Comparison of ENCODE assay signal across 31 cellular contexts in the genomic region with DNA sequence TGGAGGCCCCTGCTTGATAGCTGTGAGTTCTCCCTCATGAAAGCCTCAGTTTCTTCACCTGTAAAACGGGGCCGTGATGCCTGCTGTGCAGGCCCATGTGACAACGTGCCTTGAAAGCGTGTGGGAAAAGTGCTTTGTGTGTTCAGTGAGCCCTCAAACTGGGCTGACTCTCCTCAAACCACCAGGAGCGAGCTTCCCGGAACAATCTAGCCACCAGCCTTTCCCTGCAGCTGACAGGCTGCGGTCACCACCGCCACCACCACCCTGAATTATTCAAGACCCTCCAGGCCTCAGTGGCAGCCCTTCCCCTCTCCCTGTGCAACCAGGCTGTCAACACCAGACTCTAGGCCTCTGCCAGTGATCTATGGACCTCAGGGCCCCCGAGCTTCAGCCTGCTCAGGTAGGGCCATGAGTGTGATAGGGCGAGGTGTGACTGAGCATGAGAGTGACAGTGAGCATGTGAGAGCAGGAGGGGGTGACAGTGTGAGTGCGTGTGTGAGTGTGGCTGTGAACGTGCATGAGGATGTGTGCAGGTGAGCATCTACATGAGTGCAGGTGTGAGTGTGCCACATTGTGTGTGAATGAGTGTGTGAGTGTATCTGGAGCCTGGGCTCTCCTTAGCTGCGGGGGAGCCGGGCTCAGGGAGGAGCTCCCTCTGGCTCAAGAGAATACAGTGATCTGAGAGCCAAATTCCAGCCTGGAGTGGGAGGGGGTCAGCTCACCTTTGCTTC. TPM values are rescaled to one million over a fixed set of nuclear protein-coding genes. Genes with fewer than 3 reads are reported as not detected.
DNase-seq lines count a peak whose midpoint lies in the region; ATAC-seq, FAIRE-seq and TF ChIP-seq lines count a peak whose summit lies in the region.
"Had no signal": no experiment of that assay in that cellular context is flagged by ENCODE, and none has a peak within 500 bp of the region (broad histone marks: within the 10 kb centered on the region; RNA-seq: fewer than 3 reads in every experiment).

No MANE protein-coding gene starts in this region.

- H3K4me3 ChIP-seq in HepG2 (replicated peaks in 1 of 3; ENCODE audit: insufficient read depth in 1 of 3, low read depth in 2 of 3, low read length in 3 of 3): peak overlapping the region in 2 of 3 experiments; percentile 10 to 45; a peak in 2 of 6 replicates
- H3K4me3 ChIP-seq in right lobe of liver: no peak overlapping the region
- no peak overlapping the region for H3K4me3 ChIP-seq in H1 (ENCODE audit: extremely low read depth in 1 of 4, insufficient read depth in 2 of 4, low read depth in 3 of 4, low read length in 4 of 4)
- H3K4me3 ChIP-seq in neural progenitor cell: no peak overlapping the region
- H3K4me3 ChIP-seq: GM23338, sigmoid colon, SJCRH30, suprapubic skin had no signal

- H3K4ac ChIP-seq in H1 (replicated peaks; ENCODE audit: insufficient read length, low read depth, low read length): peak overlapping the region; percentile 58

- H2AK5ac ChIP-seq in H1 (ENCODE audit: low read depth, low read length): peak overlapping the region; percentile 96

- H2BK20ac ChIP-seq in H1 (ENCODE audit: low read length): peak overlapping the region; percentile 98; the same call in 1 of the 2 replicates

- H3K9ac ChIP-seq in HepG2 (ENCODE audit: insufficient read depth, low read depth, low read length) (peak overlapping the region; percentile 19), H1 (replicated peaks in 1 of 4; ENCODE audit: extremely low read depth in 1 of 4, low read depth in 3 of 4, low read length in 3 of 4) (no peak overlapping the region), neural progenitor cell (no peak overlapping the region)

- H3K9me3 ChIP-seq in HepG2 (ENCODE audit: low read length) (no peaks in the 10 kb centered on the region), right lobe of liver (no peaks in the 10 kb centered on the region), H1 (ENCODE audit: insufficient read depth in 2 of 2, low read depth in 1 of 2, low read length in 1 of 2) (no peaks in the 10 kb centered on the region), neural progenitor cell (ENCODE audit: low read depth) (no peaks in the 10 kb centered on the region)
- H3K9me3 ChIP-seq: sigmoid colon, SJCRH30, suprapubic skin had no signal

- H3K27me3 ChIP-seq in HepG2 (ENCODE audit: control insufficient read depth in 1 of 2, insufficient read depth in 2 of 2, low read length in 2 of 2): no peaks in the 10 kb centered on the region
- no peaks in the 10 kb centered on the region for H3K27me3 ChIP-seq in right lobe of liver
- peaks cover 2 to 15% (median 11%) of the 10 kb centered on the region in 4 experiments; a peak in 6 of 7 replicates for H3K27me3 ChIP-seq in H1 (replicated peaks in 1 of 4; ENCODE audit: control insufficient read depth in 3 of 4, extremely low read depth in 1 of 4, insufficient read depth in 3 of 4, low read length in 3 of 4)
- peaks cover 31% of the 10 kb centered on the region for H3K27me3 ChIP-seq in neural progenitor cell
- H3K27me3 ChIP-seq: SJCRH30 had no signal

- no peaks in the 10 kb centered on the region for H3K79me1 ChIP-seq in H1 (ENCODE audit: low read depth, low read length)

- peak overlapping the region; percentile 75 for H4K91ac ChIP-seq in H1 (replicated peaks; ENCODE audit: insufficient read length, low read length)

- H3K4me2 ChIP-seq in HepG2 (ENCODE audit: low read depth, low read length) (peak overlapping the region; percentile 64), H1 (ENCODE audit: insufficient read depth in 1 of 2, low read depth in 2 of 2, low read length in 2 of 2) (no peak overlapping the region), neural progenitor cell (no peak overlapping the region)
- H3K4me2 ChIP-seq: GM23338 had no signal

- DNase-seq in HepG2 (ENCODE audit: low spot score) (peak; percentile 69), right lobe of liver (no peak), H1 (ENCODE audit: low read depth in 1 of 2, low spot score in 2 of 2) (no peak), neural progenitor cell (ENCODE audit: low spot score) (no peak), HCEC 1CT (no peak), dermis blood vessel endothelial cell (no peak), NCI-H1694 treated with DMSO at 0.1 percent for 48 hours (lab: John Stamatoyannopoulos, UW) (no peak)
- DNase-seq: activated CD4-positive, alpha-beta T cell treated with anti-CD3 and anti-CD28 coated beads, Interleukin-2, amount 10 ng/mL, durations not matched to agents 24 days and 14 days; activated CD8-positive, alpha-beta memory T cell treated with anti-CD3 and anti-CD28 coated beads, Interleukin-2, amount 10 ng/mL, durations not matched to agents 7 days and 5 days; aorta; cerebellar nuclear complex; DMS79 treated with DMSO at 0.1 percent for 48 hours; effector CD8-positive, alpha-beta T cell; foreskin keratinocyte; hypothalamus; mammary epithelial cell; NCI-H1417; NCI-H510A treated with DMSO at 0.1 percent for 48 hours; sigmoid colon; SJCRH30; stimulated activated CD8-positive, alpha-beta memory T cell treated with anti-CD3 and anti-CD28 coated beads, Interleukin-4, amount 100 ng/mL, for 48 hours had no signal

- ATAC-seq in HepG2: peak; percentile 57
- no peak for ATAC-seq in right lobe of liver
- ATAC-seq in HG03520 (IDR thresholded peaks at IDR 0.05; ENCODE audit: unreplicated experiment): no peak
- ATAC-seq: activated CD8-positive, alpha-beta memory T cell treated with anti-CD3 and anti-CD28 coated beads, Interleukin-2, amount 10 ng/mL, durations not matched to agents 7 days and 5 days; foreskin keratinocyte; GM23338 had no signal

- H3K4me1 ChIP-seq in HepG2 (ENCODE audit: insufficient read depth, low read length) (peaks cover 94% of the 10 kb centered on the region), right lobe of liver (peaks cover 0 to 14% (median 6%) of the 10 kb centered on the region in 4 donors), H1 (replicated peaks in 1 of 4; ENCODE audit: control insufficient read depth in 3 of 4, insufficient read depth in 4 of 4, low read length in 3 of 4) (peaks cover 0 to 45% (median 31%) of the 10 kb centered on the region in 4 experiments; a peak in 6 of 7 replicates), neural progenitor cell (peaks cover 30% of the 10 kb centered on the region)

- peak overlapping the region; percentile 99 for H2BK15ac ChIP-seq in H1 (ENCODE audit: low read length)

- WGBS in HepG2 (ENCODE audit: low lambda C conversion rate): 12% methylated on average over 10 of the region's 14 CpGs
- 84% methylated on average over 7 of the region's 14 CpGs for WGBS in right lobe of liver (ENCODE audit: insufficient coverage, low coverage, low lambda C conversion rate, missing lambda C conversion rate)
- WGBS in H1 (ENCODE audit: extremely low coverage in 1 of 2, insufficient coverage in 1 of 2, insufficient read length in 1 of 2, insufficient replicate concordance in 2 of 2, low coverage in 1 of 2, low lambda C conversion rate in 2 of 2, missing lambda C conversion rate in 1 of 2), 2 experiments: 85% methylated on average over 14 of the region's 14 CpGs; no CpG with 5 or more reads in 1 of the 2 experiments

- peak overlapping the region; percentile 44; the same call in 1 of the 2 replicates for H3K18ac ChIP-seq in H1 (ENCODE audit: extremely low read depth, low read length)

- peak overlapping the region; percentile 99; the same call in 1 of the 2 replicates for H2BK12ac ChIP-seq in H1 (ENCODE audit: low read depth, low read length)

- H3F3A ChIP-seq in neural progenitor cell (ENCODE audit: low read depth): peaks cover 19% of the 10 kb centered on the region

- FAIRE-seq in HepG2 (lab: Jason Lieb, UNC) (peak; percentile 76), H1 (lab: Jason Lieb, UNC) (no peak)
- FAIRE-seq: GM19239, islet of Langerhans had no signal

- no TSS peak for BruUV-seq in HepG2 (replicated peaks; lab: Mats Ljungman, UMichigan)

- POLR2A ChIA-PET in HepG2 (lab: Yijun Ruan, JAX) (interaction anchor here (0.7 to 9.5 kb wide), 5 partner anchors 8 to 107 kb away, joined by 3 to 132 read pairs (median 3); no protein-coding TSS in a partner anchor), H1 (lab: Charles Lee; ENCODE audit: partially characterized antibody) (interaction anchor here (0.6 to 7.7 kb wide), 7 partner anchors 11 to 231 kb away, joined by 3 to 76 read pairs (median 3); no protein-coding TSS in a partner anchor)

- H3K14ac ChIP-seq in H1 (ENCODE audit: insufficient read length): no peak overlapping the region

- H4K8ac ChIP-seq in H1 (ENCODE audit: extremely low read depth, insufficient read depth, low read length): no peak overlapping the region; the same call in 1 of the 2 replicates

- TF ChIP-seq EP300 in HepG2 (IDR thresholded peaks at IDR 0.05; ENCODE audit: low read depth in 2 of 2, low read length in 2 of 2) (no peak), HepG2 (CRISPR knock-in tag; IDR thresholded peaks at IDR 0.05; ENCODE audit: borderline replicate concordance) (no peak), H1 (IDR thresholded peaks at IDR 0.05; ENCODE audit: borderline replicate concordance in 1 of 2, low read depth in 2 of 2, low read length in 2 of 2) (no peak)

- no peak overlapping the region for H3K4me3 Mint-ChIP-seq in neural progenitor cell
- H3K4me3 Mint-ChIP-seq: activated CD4-positive, alpha-beta T cell treated with anti-CD3 and anti-CD28 coated beads, Interleukin-2, amount 10 ng/mL, durations not matched to agents 24 days and 14 days; activated CD8-positive, alpha-beta memory T cell treated with anti-CD3 and anti-CD28 coated beads, Interleukin-2, amount 10 ng/mL, durations not matched to agents 7 days and 5 days; activated naive CD4-positive, alpha-beta T cell treated with anti-CD3 and anti-CD28 coated beads, Interleukin-2, amount 50 U/mL, for 24 hours; GM23338; T-helper 1 cell treated with Interleukin-12 subunit alpha and Interleukin-12 subunit beta and Interleukin-4 antibody, amounts not matched to agents 30 μg/mL and 1 μg/mL, for 36 hours had no signal

- H3K23me2 ChIP-seq in H1 (ENCODE audit: low read depth, low read length): peaks cover 16% of the 10 kb centered on the region; the same call in 1 of the 2 replicates

- H2BK5ac ChIP-seq in H1 (ENCODE audit: low read depth, low read length): peak overlapping the region; percentile 73; the same call in 1 of the 2 replicates

- H3K79me2 ChIP-seq in HepG2 (ENCODE audit: insufficient read depth, low read length) (no peaks in the 10 kb centered on the region), H1 (ENCODE audit: control insufficient read depth in 1 of 2, insufficient read depth in 2 of 2, low read length in 2 of 2) (no peaks in the 10 kb centered on the region), neural progenitor cell (ENCODE audit: low read depth) (no peaks in the 10 kb centered on the region)

- no peak overlapping the region for H2BK120ac ChIP-seq in H1 (replicated peaks; ENCODE audit: low read depth, low read length)

- no peak overlapping the region for H3K56ac ChIP-seq in H1 (replicated peaks; ENCODE audit: insufficient read length, low read depth, low read length)

- TF ChIP-seq CTCF in HepG2 (CRISPR knock-in tag; IDR thresholded peaks at IDR 0.05) (0 out of 2 replicates have a peak, but pooled peaks have one; percentile 22), right lobe of liver (IDR thresholded peaks at IDR 0.05) (no peak), H1 (IDR thresholded peaks at IDR 0.05; ENCODE audit: control extremely low read depth in 1 of 3, insufficient read depth in 1 of 3, low read depth in 1 of 3, low read length in 3 of 3) (no peak), neural progenitor cell (IDR thresholded peaks at IDR 0.05) (no peak)

- H3K27ac Mint-ChIP-seq in neural progenitor cell: peak overlapping the region; percentile 15
- H3K27ac Mint-ChIP-seq: activated CD4-positive, alpha-beta T cell treated with anti-CD3 and anti-CD28 coated beads, Interleukin-2, amount 10 ng/mL, durations not matched to agents 24 days and 14 days; activated CD8-positive, alpha-beta memory T cell treated with anti-CD3 and anti-CD28 coated beads, Interleukin-2, amount 10 ng/mL, durations not matched to agents 7 days and 5 days; activated naive CD4-positive, alpha-beta T cell treated with anti-CD3 and anti-CD28 coated beads, Interleukin-2, amount 50 U/mL, for 24 hours; GM23338; T-helper 1 cell treated with Interleukin-12 subunit alpha and Interleukin-12 subunit beta and Interleukin-4 antibody, amounts not matched to agents 30 μg/mL and 1 μg/mL, for 36 hours had no signal

- no peak overlapping the region for H3K23ac ChIP-seq in H1 (ENCODE audit: insufficient read length)

- H3K27ac ChIP-seq in HepG2 (ENCODE audit: extremely low read length, insufficient read depth, low read length) (peak overlapping the region; percentile 56), right lobe of liver (no peak overlapping the region), H1 (ENCODE audit: low read depth, low read length) (no peak overlapping the region), neural progenitor cell (no peak overlapping the region)
- H3K27ac ChIP-seq: 22Rv1, foreskin keratinocyte, sigmoid colon, SJCRH30, suprapubic skin had no signal

- H3K9me3 Mint-ChIP-seq in neural progenitor cell: no peaks in the 10 kb centered on the region
- H3K9me3 Mint-ChIP-seq: activated CD4-positive, alpha-beta T cell treated with anti-CD3 and anti-CD28 coated beads, Interleukin-2, amount 10 ng/mL, durations not matched to agents 24 days and 14 days; activated naive CD4-positive, alpha-beta T cell treated with anti-CD3 and anti-CD28 coated beads, Interleukin-2, amount 50 U/mL, for 24 hours; GM23338; IgD-negative memory B cell; T-helper 1 cell treated with Interleukin-12 subunit alpha and Interleukin-12 subunit beta and Interleukin-4 antibody, amounts not matched to agents 30 μg/mL and 1 μg/mL, for 36 hours had no signal

- no peak for TF ChIP-seq RAD21 in HepG2 (CRISPR knock-in tag; IDR thresholded peaks at IDR 0.05)
- TF ChIP-seq RAD21 in H1 (IDR thresholded peaks at IDR 0.05 in 1 of 2, conservative IDR thresholded peaks at IDR 0.05 in 1 of 2; ENCODE audit: low read depth in 2 of 2, low read length in 2 of 2): no peak

- H3K27me3 Mint-ChIP-seq in neural progenitor cell (ENCODE audit: insufficient read depth, low read depth): peaks cover 20% of the 10 kb centered on the region
- H3K27me3 Mint-ChIP-seq: activated naive CD4-positive, alpha-beta T cell treated with anti-CD3 and anti-CD28 coated beads, Interleukin-2, amount 50 U/mL, for 24 hours; IgD-negative memory B cell had no signal

- TF ChIP-seq POLR2A in HepG2 (IDR thresholded peaks at IDR 0.05; ENCODE audit: insufficient read depth in 1 of 2, low read depth in 2 of 2, low read length in 2 of 2) (0 out of 4 replicates have a peak, but pooled peaks of 1 of the 2 experiments have one; percentile 20), right lobe of liver (IDR thresholded peaks at IDR 0.05) (no peak), H1 (IDR thresholded peaks at IDR 0.05; ENCODE audit: control extremely low read depth in 1 of 2, low read depth in 2 of 2, low read length in 2 of 2) (no peak)

- CTCF ChIA-PET in HepG2 (lab: Yijun Ruan, JAX; ENCODE audit: low intra/inter-chr PET ratio, low total read pairs): no interaction called here
- CTCF ChIA-PET in H1 (lab: Charles Lee; ENCODE audit: partially characterized antibody): interaction anchor here (0.6 to 8.4 kb wide), 15 partner anchors 12 to 226 kb away, joined by 3 to 81 read pairs (median 3); no protein-coding TSS in a partner anchor

- H2AFZ ChIP-seq in HepG2 (ENCODE audit: low read length) (no peak overlapping the region), H1 (ENCODE audit: low read length) (no peak overlapping the region), neural progenitor cell (replicated peaks) (no peak overlapping the region)
- H2AFZ ChIP-seq: GM23338 had no signal

- no peak overlapping the region for H4K5ac ChIP-seq in H1 (ENCODE audit: insufficient read length, low read depth, low read length)

- H4K20me1 ChIP-seq in HepG2 (ENCODE audit: insufficient read depth, low read length) (no peaks in the 10 kb centered on the region), H1 (replicated peaks in 1 of 2; ENCODE audit: control insufficient read depth in 1 of 2, insufficient read depth in 2 of 2, low read length in 2 of 2) (no peaks in the 10 kb centered on the region), neural progenitor cell (ENCODE audit: low read depth) (peaks cover 6% of the 10 kb centered on the region)

- in situ Hi-C loops in HepG2 (cut with HindIII; ENCODE audit: extremely low pct_ligation_motif_present, low pct_unique_long_range_greater_than_20kb): no loop called here

- no peaks in the 10 kb centered on the region for H3K36me3 ChIP-seq in HepG2 (replicated peaks in 1 of 2; ENCODE audit: control insufficient read depth in 1 of 2, insufficient read depth in 2 of 2, low read length in 2 of 2)
- no peaks in the 10 kb centered on the region for H3K36me3 ChIP-seq in right lobe of liver
- no peaks in the 10 kb centered on the region for H3K36me3 ChIP-seq in H1 (ENCODE audit: control insufficient read depth in 2 of 4, insufficient read depth in 4 of 4, low read length in 3 of 4)
- H3K36me3 ChIP-seq in neural progenitor cell: no peaks in the 10 kb centered on the region
- H3K36me3 ChIP-seq: sigmoid colon, SJCRH30, suprapubic skin had no signal

- no peaks in the 10 kb centered on the region for H3K36me3 Mint-ChIP-seq in neural progenitor cell
- H3K36me3 Mint-ChIP-seq: activated CD8-positive, alpha-beta memory T cell treated with anti-CD3 and anti-CD28 coated beads, Interleukin-2, amount 10 ng/mL, durations not matched to agents 7 days and 5 days; activated naive CD4-positive, alpha-beta T cell treated with anti-CD3 and anti-CD28 coated beads, Interleukin-2, amount 50 U/mL, for 24 hours; IgD-negative memory B cell had no signal

- H3K4me1 Mint-ChIP-seq in neural progenitor cell: peaks cover 70% of the 10 kb centered on the region

- intact Hi-C loops in HepG2 (cut with micrococcal nuclease; ENCODE audit: unreplicated experiment): loop anchor here (10.0 kb wide), 1 partner anchor 308 kb away; the partner anchor contains the start of gene DNAJC18
- intact Hi-C loops in right lobe of liver (cut with DNase I): no loop called here

RNA-seq across cellular contexts. Expression of gene PSD2, which starts 53.3 kb away (rescaled TPM):
- total RNA-seq in HepG2 (2016; rRNA removed; fragmentation: Illumina TruSeq; extraction: Trizol): not detected in 2 replicates
- total RNA-seq in HepG2 (2016; cell fraction: cytosol; rRNA removed; fragmentation: Illumina TruSeq; extraction: Trizol; ENCODE audit: low read depth): not detected in 2 replicates
- total RNA-seq in HepG2 (2016; cell fraction: insoluble cytoplasmic fraction; rRNA removed; fragmentation: Illumina TruSeq; extraction: Trizol): not detected in 2 replicates
- not detected in 2 replicates for total RNA-seq in HepG2 (2016; cell fraction: membrane; rRNA removed; fragmentation: Illumina TruSeq; extraction: Trizol)
- 0.09 TPM in 1 of 2 replicates, not detected in the other for total RNA-seq in HepG2 (2016; cell fraction: nucleus; rRNA removed; fragmentation: Illumina TruSeq; extraction: Trizol)
- 0.07 and 0.13 TPM in 2 replicates for polyA plus RNA-seq in HepG2 (2011; rRNA removed)
- polyA plus RNA-seq in HepG2 (2011; cell fraction: cytosol; rRNA removed): 0.04 and 0.06 TPM in 2 replicates
- 0.16 and 0.32 TPM in 2 replicates for polyA plus RNA-seq in HepG2 (2011; cell fraction: nucleus; rRNA removed)
- polyA plus RNA-seq in HepG2 (2012): 0.07 and 0.13 TPM in 2 replicates
- not detected in 2 replicates for polyA plus RNA-seq in HepG2 (2016; cell fraction: cytosol; fragmentation: Illumina TruSeq; extraction: Trizol; ENCODE audit: low read depth)
- not detected in 2 replicates for polyA plus RNA-seq in HepG2 (2016; cell fraction: insoluble cytoplasmic fraction; fragmentation: Illumina TruSeq; extraction: Trizol; ENCODE audit: low read depth)
- polyA plus RNA-seq in HepG2 (2016; cell fraction: membrane; fragmentation: Illumina TruSeq; extraction: Trizol; ENCODE audit: low read depth): not detected in 2 replicates
- 0.10 TPM in 1 of 2 replicates, not detected in the other for polyA plus RNA-seq in HepG2 (2016; cell fraction: nucleus; fragmentation: Illumina TruSeq; extraction: Trizol; ENCODE audit: insufficient read depth, low read depth)
- 0.10 TPM in 1 of 2 replicates, not detected in the other for polyA minus RNA-seq in HepG2 (2011; rRNA and poly(A)+ RNA removed; ENCODE audit: low replicate concordance)
- polyA minus RNA-seq in HepG2 (2011; cell fraction: cytosol; rRNA and poly(A)+ RNA removed): not detected in 2 replicates
- polyA minus RNA-seq in HepG2 (2011; cell fraction: nucleus; rRNA and poly(A)+ RNA removed): 0.12 TPM in 1 of 2 replicates, not detected in the other
- under 1 TPM in 3 of 6 experiments, not detected in 3; 0.04 to 0.07 (median 0.07) TPM for total RNA-seq in right lobe of liver
- 0.06 and 0.13 TPM in 2 replicates for total RNA-seq in H1 (2021; fragmentation: NEBNext Ultra II Directional; extraction: Animal tissue kit (Norgen Biotek cat#: 25700))
- 0.14 and 0.25 TPM in 2 replicates for polyA plus RNA-seq in H1 (2011; rRNA removed)
- 0.23 TPM for polyA plus RNA-seq in H1 (2011; cell fraction: cytosol; rRNA removed)
- polyA plus RNA-seq in H1 (2011; cell fraction: nucleus; rRNA removed): 0.48 TPM
- polyA plus RNA-seq in H1 (2012, experiment 1 of 2): 0.09 to 0.24 TPM (median 0.15 TPM) in 4 replicates
- polyA plus RNA-seq in H1 (2012, experiment 2 of 2): 0.14 TPM
- 0.06 TPM for polyA plus RNA-seq in H1 (2013, experiment 1 of 2)
- polyA plus RNA-seq in H1 (2013, experiment 2 of 2): 0.09 TPM
- 0.17 TPM in 1 of 2 replicates, not detected in the other for polyA minus RNA-seq in H1 (2011; rRNA and poly(A)+ RNA removed)
- polyA minus RNA-seq in H1 (2011; cell fraction: cytosol; rRNA and poly(A)+ RNA removed): not detected
- polyA minus RNA-seq in H1 (2011; cell fraction: nucleus; rRNA and poly(A)+ RNA removed): 0.20 TPM
- 0.09 and 0.53 TPM in 2 replicates for total RNA-seq in neural progenitor cell (ENCODE audit: low replicate concordance)
- total RNA-seq in dermis blood vessel endothelial cell: under 0.01 TPM in 1 of 2 replicates, not detected in the other
- total RNA-seq: activated CD4-positive, alpha-beta T cell treated with anti-CD3 and anti-CD28 coated beads, Interleukin-2, amount 10 ng/mL, durations not matched to agents 24 days and 14 days; activated CD8-positive, alpha-beta memory T cell treated with anti-CD3 and anti-CD28 coated beads, Interleukin-2, amount 10 ng/mL, durations not matched to agents 7 days and 5 days; foreskin keratinocyte; MCF 10A; SJCRH30 had no signal
- polyA plus RNA-seq: foreskin keratinocyte, IgD-negative memory B cell, mammary epithelial cell had no signal

Comparison
In these comparisons a context has a peak if more than half of its experiments do, and no peak if none do; other contexts are left out.
1. H3K4me3 ChIP-seq: peak in HepG2 (2 of 3); none in right lobe of liver (0 of 3), H1 (0 of 4) and neural progenitor cell (single experiment).
2. Of the 41 proteins assayed by ChIP-seq in both HepG2 and H1: peak only in HepG2: BRCA1, CBX5, CTCF, HDAC2, KDM1A, PHF8 and 7 more; only in H1: none; in both: none; in neither: 27; mixed calls (peak in some experiments, not most) for 1.